In the genomic region with DNA sequence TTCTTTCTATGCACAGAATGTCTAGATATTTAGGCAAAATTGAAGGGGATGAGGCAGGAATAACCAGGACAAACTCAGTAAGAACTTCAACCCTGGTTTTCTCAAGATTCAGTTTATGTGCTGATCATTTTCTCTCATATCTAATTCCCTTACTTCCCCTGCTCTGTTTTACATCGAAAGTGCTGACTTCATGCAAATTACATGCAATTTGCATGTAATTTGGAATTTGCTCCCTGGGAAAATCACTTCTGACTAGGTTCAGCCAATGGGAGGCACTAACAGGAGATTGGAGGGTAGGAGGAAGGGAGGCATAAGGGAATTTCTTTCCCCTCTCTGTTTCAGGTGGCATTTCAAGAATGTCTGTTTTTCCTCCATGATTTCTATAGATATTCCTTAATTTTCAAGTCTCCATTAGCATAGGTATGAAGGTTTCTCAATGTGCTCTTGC, we compare ENCODE assay signal across 20 cellular contexts.
"Had no signal": no experiment of that assay in that cellular context is flagged by ENCODE, and none has a peak within 500 bp of the region (broad histone marks: within the 10 kb centered on the region; RNA-seq: fewer than 3 reads in every experiment).

No MANE protein-coding gene starts in this region.

- H3K4me1 ChIP-seq: adrenal gland, pancreas, transverse colon, vagina had no signal

- DNase-seq: activated CD4-positive, alpha-beta memory T cell treated with anti-CD3 and anti-CD28 coated beads for 36 hours; activated CD4-positive, alpha-beta T cell treated with anti-CD3 and anti-CD28 coated beads for 36 hours; activated CD8-positive, alpha-beta memory T cell treated with anti-CD3 and anti-CD28 coated beads, Interleukin-2, amount 10 ng/mL, durations not matched to agents 7 days and 5 days; activated naive CD4-positive, alpha-beta T cell treated with anti-CD3 and anti-CD28 coated beads, Interleukin-2, amount 50 U/mL, for 16 hours; activated T-cell treated with anti-CD3 and anti-CD28 coated beads, Interleukin-2, amount 50 U/mL, for 1 hour; adrenal gland; dorsolateral prefrontal cortex; pancreas; stimulated activated CD4-positive, alpha-beta T cell treated with anti-CD3 and anti-CD28 coated beads, Interleukin-15, amount 100 ng/mL, for 24 hours; stimulated activated CD4-positive, alpha-beta T cell treated with anti-CD3 and anti-CD28 coated beads, Interleukin-4, amount 100 ng/mL, for 24 hours; stimulated activated CD8-positive, alpha-beta memory T cell treated with anti-CD3 and anti-CD28 coated beads, Interleukin-4, amount 100 ng/mL, for 48 hours; stimulated activated naive CD4-positive, alpha-beta T cell treated with Interleukin-2 at 50 U/mL for 16 hours; substantia nigra; T-helper 1 cell; T1000; transverse colon had no signal

- H3K27ac ChIP-seq: adrenal gland, cardiac muscle cell, dorsolateral prefrontal cortex, pancreas, transverse colon, vagina, VCaP had no signal

- ATAC-seq: activated CD4-positive, alpha-beta T cell treated with anti-CD3 and anti-CD28 coated beads for 36 hours; activated CD8-positive, alpha-beta memory T cell treated with anti-CD3 and anti-CD28 coated beads, Interleukin-2, amount 10 ng/mL, durations not matched to agents 7 days and 5 days; pancreas had no signal

- FAIRE-seq: keratinocyte, pancreas had no signal

- H3K4me3 ChIP-seq: adrenal gland, cardiac muscle cell, dorsolateral prefrontal cortex, pancreas, transverse colon, vagina had no signal

- H3K27me3 ChIP-seq: adrenal gland, cardiac muscle cell, dorsolateral prefrontal cortex, pancreas, transverse colon, vagina had no signal

- H3K36me3 ChIP-seq: adrenal gland, cardiac muscle cell, pancreas, transverse colon, vagina had no signal

- H3K9me3 ChIP-seq: adrenal gland, pancreas, transverse colon, vagina had no signal
